20 cellular contexts compared by ENCODE assay signal in the genomic region with DNA sequence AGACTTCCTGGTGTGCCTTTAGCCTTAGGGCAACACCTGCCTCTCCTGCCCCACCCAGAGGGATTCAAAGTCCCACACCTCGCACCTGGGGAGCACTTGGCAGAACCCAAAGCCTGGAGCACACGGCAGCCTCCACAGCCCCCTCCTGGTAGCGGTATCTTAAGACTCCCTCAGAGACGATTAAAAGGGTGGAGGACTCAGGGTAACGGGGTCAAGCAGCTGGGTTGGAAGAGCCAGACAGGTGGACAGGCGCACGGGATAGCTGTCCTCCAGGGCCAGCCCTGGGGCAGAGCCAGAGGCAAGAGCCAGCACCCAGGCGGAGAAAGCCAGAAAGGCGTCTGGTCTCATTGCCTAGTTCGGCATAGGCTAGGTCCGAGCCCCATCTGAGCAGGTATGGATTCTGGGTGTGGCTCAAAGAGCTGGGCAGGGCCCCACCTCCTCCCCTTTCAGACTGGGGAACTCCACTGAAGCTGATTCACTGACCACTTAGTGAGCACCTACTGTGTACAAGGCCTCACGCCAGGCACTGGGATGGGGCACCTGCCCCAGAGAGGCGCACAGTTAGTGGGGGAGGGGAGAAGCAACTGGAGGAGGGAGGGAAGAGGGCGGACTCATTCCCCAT. TPM values are rescaled to one million over a fixed set of nuclear protein-coding genes. Genes with fewer than 3 reads are reported as not detected.
A peak's percentile ranks its signal among the peaks of the same experiment; 100 is the strongest.
DNase-seq lines count a peak whose midpoint lies in the region; TF ChIP-seq lines count a peak whose summit lies in the region.
"Had no signal": no experiment of that assay in that cellular context is flagged by ENCODE, and none has a peak within 500 bp of the region (broad histone marks: within the 10 kb centered on the region; RNA-seq: fewer than 3 reads in every experiment).

No MANE protein-coding gene starts in this region.

- intact Hi-C loops in Calu3 (cut with micrococcal nuclease; ENCODE audit: unreplicated experiment): no loop called here

- peak overlapping the region in 3 of 4 donors; percentile 32 to 84 (median 67) for H3K27ac ChIP-seq in Peyer's patch
- peak overlapping the region; percentile 72 to 81 for H3K27ac ChIP-seq in mucosa of rectum (ENCODE audit: low read depth in 2 of 2, low read length in 2 of 2)
- no peak overlapping the region for H3K27ac ChIP-seq in caudate nucleus (ENCODE audit: low read depth, low read length)
- no peak overlapping the region for H3K27ac ChIP-seq in effector memory CD4-positive, alpha-beta T cell (ENCODE audit: insufficient read depth, low read length, poor library complexity, severe bottlenecking)
- H3K27ac ChIP-seq: BLaER1, heart right ventricle, HL-60, psoas muscle, thoracic aorta had no signal

- peaks cover 33% of the 10 kb centered on the region for H3K4me1 Mint-ChIP-seq in Calu3 (ENCODE audit: low read depth, unreplicated experiment)

- DNase-seq in Calu3: peak; percentile 51
- DNase-seq in LoVo (ENCODE audit: low spot score): peak; percentile 21
- DNase-seq in Peyer's patch: peak in 2 of 3 donors; percentile 79 to 80
- no peak for DNase-seq in cerebellum (ENCODE audit: low spot score)
- no peak for DNase-seq in caudate nucleus (lab: John Stamatoyannopoulos, UW)
- DNase-seq in NCI-H524 (lab: John Stamatoyannopoulos, UW): no peak
- DNase-seq in effector memory CD4-positive, alpha-beta T cell: no peak
- DNase-seq: activated CD4-positive, alpha-beta T cell treated with anti-CD3 and anti-CD28 coated beads for 1 hour; activated T-cell treated with anti-CD3 and anti-CD28 coated beads, Interleukin-2, amount 50 U/mL, for 4 hours; DMS79; heart right ventricle; HFFc6; naive B cell; NCI-H446; SW 1271 had no signal

- H3K4me1 ChIP-seq in Peyer's patch (peaks cover 0 to 15% (median 1%) of the 10 kb centered on the region in 4 donors), mucosa of rectum (ENCODE audit: control insufficient read depth in 2 of 2, insufficient read depth in 2 of 2, low read length in 2 of 2) (peaks cover 13 to 25% of the 10 kb centered on the region in 2 donors)
- peaks cover 14% of the 10 kb centered on the region for H3K4me1 ChIP-seq in effector memory CD4-positive, alpha-beta T cell (ENCODE audit: control insufficient read depth, insufficient read depth, low read length, poor library complexity, severe bottlenecking)
- H3K4me1 ChIP-seq: psoas muscle had no signal

- no peaks in the 10 kb centered on the region for H3K9me3 Mint-ChIP-seq in Calu3 (ENCODE audit: low read depth, unreplicated experiment)
- H3K9me3 Mint-ChIP-seq: activated T-cell treated with anti-CD3 and anti-CD28 coated beads, Interleukin-2, amount 50 U/mL, for 4 hours; HFFc6; naive B cell had no signal

- peak overlapping the region; percentile 50 for H3K4me3 Mint-ChIP-seq in Calu3 (ENCODE audit: low read depth, unreplicated experiment)
- H3K4me3 Mint-ChIP-seq: activated T-cell treated with anti-CD3 and anti-CD28 coated beads, Interleukin-2, amount 50 U/mL, for 4 hours; HFFc6 had no signal

- peak overlapping the region; percentile 31 for H3K27ac Mint-ChIP-seq in Calu3 (ENCODE audit: unreplicated experiment)
- H3K27ac Mint-ChIP-seq: HFFc6 had no signal

- H3K36me3 ChIP-seq in Peyer's patch: no peaks in the 10 kb centered on the region
- H3K36me3 ChIP-seq in mucosa of rectum (ENCODE audit: control insufficient read depth in 2 of 2, insufficient read depth in 2 of 2, low read length in 2 of 2): peaks cover 0 to 3% of the 10 kb centered on the region in 2 donors
- peaks cover 11% of the 10 kb centered on the region for H3K36me3 ChIP-seq in effector memory CD4-positive, alpha-beta T cell (ENCODE audit: control insufficient read depth, insufficient read depth, low read length)
- H3K36me3 ChIP-seq: BLaER1, thoracic aorta had no signal

- H3K9ac ChIP-seq in mucosa of rectum (ENCODE audit: low read depth in 1 of 2, low read length in 2 of 2): peak overlapping the region in 1 of 2 donors; percentile 41
- H3K9ac ChIP-seq: BLaER1 had no signal

- TF ChIP-seq CTCF in Calu3 (IDR thresholded peaks at IDR 0.05; ENCODE audit: unreplicated experiment) (no peak), Peyer's patch (IDR thresholded peaks at IDR 0.05) (peak in 1 of 6 experiments; percentile 19)

- peaks cover 37% of the 10 kb centered on the region for H3K36me3 Mint-ChIP-seq in Calu3 (ENCODE audit: insufficient read depth, unreplicated experiment)
- H3K36me3 Mint-ChIP-seq: naive B cell had no signal

- no peaks in the 10 kb centered on the region for H3K9me3 ChIP-seq in Peyer's patch
- H3K9me3 ChIP-seq in mucosa of rectum (ENCODE audit: control insufficient read depth in 2 of 2, low read length in 2 of 2): no peaks in the 10 kb centered on the region
- H3K9me3 ChIP-seq in effector memory CD4-positive, alpha-beta T cell (ENCODE audit: control insufficient read depth, low read length): no peaks in the 10 kb centered on the region
- H3K9me3 ChIP-seq: BLaER1, heart right ventricle, psoas muscle, thoracic aorta had no signal

- BruUV-seq in Calu3 (replicated peaks; lab: Mats Ljungman, UMichigan): no TSS peak

- no peaks in the 10 kb centered on the region for H3K27me3 ChIP-seq in Peyer's patch
- no peaks in the 10 kb centered on the region for H3K27me3 ChIP-seq in mucosa of rectum (ENCODE audit: control insufficient read depth in 2 of 2, insufficient read depth in 2 of 2, low read length in 2 of 2)
- no peaks in the 10 kb centered on the region for H3K27me3 ChIP-seq in effector memory CD4-positive, alpha-beta T cell (replicated peaks; ENCODE audit: control insufficient read depth, insufficient read depth, low read length, poor library complexity, severe bottlenecking)
- H3K27me3 ChIP-seq: BLaER1 had no signal

- CTCF ChIA-PET in Calu3 (lab: Charles Lee): interaction anchor here (0.6 to 0.7 kb wide), 3 partner anchors 10 to 53 kb away, joined by 3 to 5 read pairs (median 3); no protein-coding TSS in a partner anchor

- H3K4me3 ChIP-seq in Peyer's patch (peak overlapping the region in 1 of 4 donors; percentile 1), mucosa of rectum (ENCODE audit: low read length in 2 of 2) (peak overlapping the region; percentile 5 to 22)
- H3K4me3 ChIP-seq in effector memory CD4-positive, alpha-beta T cell (ENCODE audit: insufficient read depth, low read depth, low read length, poor library complexity, severe bottlenecking): no peak overlapping the region
- H3K4me3 ChIP-seq: BLaER1, heart right ventricle, psoas muscle, thoracic aorta had no signal

- TF ChIP-seq POLR2A in Peyer's patch (IDR thresholded peaks at IDR 0.05): no peak

- no peaks in the 10 kb centered on the region for H3K27me3 Mint-ChIP-seq in Calu3 (ENCODE audit: unreplicated experiment)
- H3K27me3 Mint-ChIP-seq: naive B cell had no signal

RNA-seq across cellular contexts. Expression of a gene that starts 55.0 kb away (rescaled TPM):
- 27.6 and 29.5 TPM in 2 replicates for total RNA-seq in Calu3 (2022)
- 10 to 100 TPM in 3 of 4 donors, 1 to 10 TPM in 1; 7.4 to 54.3 (median 47.0) TPM for total RNA-seq in Peyer's patch
- total RNA-seq in cerebellum: 29.7 TPM

RNA-seq across cellular contexts. Expression of a gene that starts 58.5 kb away (rescaled TPM):
- total RNA-seq in Calu3 (2022) (312 and 343 TPM in 2 replicates), Peyer's patch (10 to 100 TPM; 29.6 to 84.2 (median 43.1) TPM), cerebellum (49.2 TPM)

Comparison
In these comparisons a context has a peak if more than half of its experiments do, and no peak if none do; other contexts are left out.
1. DNase-seq: peak in Calu3 (single experiment), LoVo (single experiment) and Peyer's patch (2 of 3); none in cerebellum (single experiment), caudate nucleus (0 of 61), NCI-H524 (0 of 2) and effector memory CD4-positive, alpha-beta T cell (0 of 3).
2. H3K27ac ChIP-seq: peak in Peyer's patch (3 of 4) and mucosa of rectum (2 of 2); none in caudate nucleus (single experiment) and effector memory CD4-positive, alpha-beta T cell (single experiment).